ENCODE assay signal across 10 cellular contexts in genomic region chr3:113242091-113242581, GRCh38. TPM values are rescaled to one million over a fixed set of nuclear protein-coding genes. Genes with fewer than 3 reads are reported as not detected.
DNase-seq lines count a peak whose midpoint lies in the region; ATAC-seq, FAIRE-seq and TF ChIP-seq lines count a peak whose summit lies in the region.
"Had no signal": no experiment of that assay in that cellular context is flagged by ENCODE, and none has a peak within 500 bp of the region (broad histone marks: within the 10 kb centered on the region; RNA-seq: fewer than 3 reads in every experiment).

No MANE protein-coding gene starts in this region.

- H3K36me3 ChIP-seq in heart right ventricle: no peaks in the 10 kb centered on the region
- no peaks in the 10 kb centered on the region for H3K36me3 ChIP-seq in WERI-Rb-1

- 37 to 45% methylated on average over 7 of the region's 7 CpGs for WGBS in heart right ventricle, 2 donors

- in situ Hi-C loops in G401 (cut with HindIII; ENCODE audit: low sequenced_read_pairs): no loop called here

- FAIRE-seq in urothelium cell line (lab: Jason Lieb, UNC): no peak

- intact Hi-C loops in heart right ventricle (cut with DNase I) (no loop called here), Right ventricle myocardium superior (cut with DNase I) (no loop called here)

- H3K9me3 ChIP-seq in heart right ventricle (no peaks in the 10 kb centered on the region), WERI-Rb-1 (ENCODE audit: severe bottlenecking) (no peaks in the 10 kb centered on the region)

- H3K4me3 ChIP-seq in heart right ventricle (no peak overlapping the region), WERI-Rb-1 (ENCODE audit: low read depth, low read length) (peak overlapping the region; percentile 15)

- no peak for TF ChIP-seq CTCF in heart right ventricle (IDR thresholded peaks at IDR 0.05)
- no peak for TF ChIP-seq CTCF in WERI-Rb-1 (IDR thresholded peaks at IDR 0.05; ENCODE audit: low read depth, low read length)

- H3K27ac ChIP-seq in heart right ventricle (peak overlapping the region in 6 of 10 donors; percentile 1 to 67 (median 27)), WERI-Rb-1 (peak overlapping the region; percentile 52)

- peaks cover 0 to 3% (median 0%) of the 10 kb centered on the region in 7 donors for H3K27me3 ChIP-seq in heart right ventricle
- no peaks in the 10 kb centered on the region for H3K27me3 ChIP-seq in WERI-Rb-1 (ENCODE audit: insufficient read depth, low read depth, severe bottlenecking)

- peaks cover 0 to 58% (median 15%) of the 10 kb centered on the region in 9 donors for H3K4me1 ChIP-seq in heart right ventricle

- no peak for ATAC-seq in heart right ventricle
- ATAC-seq in Right ventricle myocardium superior (ENCODE audit: poor library complexity): no peak
- no peak for ATAC-seq in GM19395 (IDR thresholded peaks at IDR 0.05; ENCODE audit: unreplicated experiment)
- ATAC-seq in GM21515 (IDR thresholded peaks at IDR 0.05; ENCODE audit: unreplicated experiment): no peak

- no peak for DNase-seq in heart right ventricle
- DNase-seq in Right ventricle myocardium superior: no peak
- DNase-seq in WERI-Rb-1: peak; percentile 24
- peak; percentile 9 for DNase-seq in kidney tubule cell (ENCODE audit: low spot score)
- peak; percentile 39 for DNase-seq in urothelium cell line (ENCODE audit: low spot score)
- no peak for DNase-seq in G401 (ENCODE audit: low spot score)
- DNase-seq: CD4-positive, CD25-positive, alpha-beta regulatory T cell; NCI-H1436 treated with DMSO at 0.1 percent for 48 hours had no signal

RNA-seq across cellular contexts. Expression of gene BOC, which starts 30.8 kb away (rescaled TPM):
- total RNA-seq in heart right ventricle (10 to 100 TPM in 1 of 10 donors, 1 to 10 TPM in 9; 2.9 to 13.9 (median 5.4) TPM), Right ventricle myocardium superior (7.4 TPM)
- 1 to 10 TPM; 2.1 to 3.8 TPM for polyA plus RNA-seq in heart right ventricle
- not detected in 2 replicates for total RNA-seq in G401 (2014; rRNA removed; shearing (Covaris generic))
- total RNA-seq: CD4-positive, CD25-positive, alpha-beta regulatory T cell had no signal
- polyA plus RNA-seq: CD4-positive, CD25-positive, alpha-beta regulatory T cell had no signal

Comparison
In these comparisons a context has a peak if more than half of its experiments do, and no peak if none do; other contexts are left out.
1. DNase-seq: peak in WERI-Rb-1 (single experiment), kidney tubule cell (single experiment) and urothelium cell line (single experiment); none in heart right ventricle (0 of 2), Right ventricle myocardium superior (single experiment) and G401 (single experiment).